Comparison of ENCODE assay signal across 14 cellular contexts in the genomic region with DNA sequence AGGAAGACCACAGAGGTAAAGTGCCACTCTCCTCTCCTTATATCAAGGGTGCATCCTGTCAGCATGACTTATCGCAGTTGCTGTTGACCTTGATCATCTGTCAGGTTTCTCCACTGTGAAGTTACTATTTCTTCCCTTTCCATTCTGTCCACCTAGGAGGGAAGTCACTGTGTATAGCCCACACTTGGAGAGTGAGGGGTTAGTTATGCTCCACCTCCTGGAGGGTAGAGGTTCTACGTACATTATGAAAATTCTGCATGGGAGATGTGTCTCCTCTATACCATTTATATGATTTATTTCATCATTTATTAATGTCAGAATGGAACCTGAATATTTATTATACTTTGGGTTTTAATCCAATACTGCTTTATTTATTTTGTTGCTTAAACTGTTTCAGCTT.
DNase-seq lines count a peak whose midpoint lies in the region; ATAC-seq and TF ChIP-seq lines count a peak whose summit lies in the region.
"Had no signal": no experiment of that assay in that cellular context is flagged by ENCODE, and none has a peak within 500 bp of the region (broad histone marks: within the 10 kb centered on the region; RNA-seq: fewer than 3 reads in every experiment).

No MANE protein-coding gene starts in this region.

- no peaks in the 10 kb centered on the region for H3K4me1 ChIP-seq in DND-41 (ENCODE audit: insufficient read depth, low read length)
- H3K4me1 ChIP-seq: HAP-1 had no signal

- H3K36me3 ChIP-seq in DND-41 (ENCODE audit: insufficient read depth, low read length): no peaks in the 10 kb centered on the region
- H3K36me3 ChIP-seq: BLaER1 treated with 17β-estradiol and CSF1 and Interleukin-3, amounts not matched to agents 10 nM and 100 nM; HAP-1 had no signal

- no peak overlapping the region for H3K9ac ChIP-seq in DND-41 (ENCODE audit: low read depth, low read length)
- H3K9ac ChIP-seq: BLaER1 treated with 17β-estradiol and CSF1 and Interleukin-3, amounts not matched to agents 10 nM and 100 nM had no signal

- H3K4me2 ChIP-seq in DND-41 (ENCODE audit: insufficient read depth, low read length): no peak overlapping the region
- H3K4me2 ChIP-seq: BLaER1 treated with 17β-estradiol and CSF1 and Interleukin-3, amounts not matched to agents 10 nM and 100 nM had no signal

- no peak overlapping the region for H2AFZ ChIP-seq in DND-41 (ENCODE audit: low read depth, low read length)

- no peaks in the 10 kb centered on the region for H3K9me3 ChIP-seq in DND-41 (ENCODE audit: insufficient read depth, low read length, severe bottlenecking)
- H3K9me3 ChIP-seq: BLaER1 treated with 17β-estradiol and CSF1 and Interleukin-3, amounts not matched to agents 10 nM and 100 nM; HAP-1 had no signal

- no peak for ATAC-seq in DND-41 (ENCODE audit: insufficient read depth, low read depth)

- H3K27me3 ChIP-seq in DND-41 (ENCODE audit: insufficient read depth, low read length, poor library complexity): peaks cover 34% of the 10 kb centered on the region
- H3K27me3 ChIP-seq: BLaER1 treated with 17β-estradiol and CSF1 and Interleukin-3, amounts not matched to agents 10 nM and 100 nM had no signal

- TF ChIP-seq POLR2A in NB4 (IDR thresholded peaks at IDR 0.05; ENCODE audit: extremely low read depth, insufficient read length): no peak

- DNase-seq in NCI-H524 (lab: John Stamatoyannopoulos, UW) (peak; percentile 17 to 23), NCI-H524 treated with DMSO at 0.1 percent for 48 hours (lab: John Stamatoyannopoulos, UW) (no peak), DND-41 (no peak), NB4 (ENCODE audit: low read depth) (peak; percentile 8), hippocampal formation (lab: John Stamatoyannopoulos, UW) (no peak), DMS 273 treated with DMSO at 0.1 percent for 48 hours (lab: John Stamatoyannopoulos, UW) (no peak)
- no peak for DNase-seq in stimulated activated CD4-positive, alpha-beta T cell treated with anti-CD3 and anti-CD28 coated beads, Interleukin-15, amount 100 ng/mL, for 24 hours
- DNase-seq: ACHN; CD4-positive, CD25-positive, alpha-beta regulatory T cell; EL; HFFc6 had no signal

- TF ChIP-seq CTCF in DND-41 (IDR thresholded peaks at IDR 0.05; ENCODE audit: borderline replicate concordance, extremely low read depth, low read length, poor library complexity, severe bottlenecking) (peak; percentile 12), NB4 (IDR thresholded peaks at IDR 0.05; ENCODE audit: low read depth, low read length) (no peak), VCaP (conservative IDR thresholded peaks at IDR 0.05) (peak; percentile 17; the same call in 1 of the 2 replicates)

- H4K20me1 ChIP-seq in DND-41 (ENCODE audit: insufficient read depth, low read length): no peaks in the 10 kb centered on the region
- H4K20me1 ChIP-seq: BLaER1 treated with 17β-estradiol and CSF1 and Interleukin-3, amounts not matched to agents 10 nM and 100 nM had no signal

- H3K79me2 ChIP-seq in DND-41 (ENCODE audit: insufficient read depth, low read length): no peaks in the 10 kb centered on the region

- H3K4me3 ChIP-seq in DND-41 (ENCODE audit: low read depth in 1 of 2, low read length in 2 of 2): no peak overlapping the region
- H3K4me3 ChIP-seq in NB4 (ENCODE audit: low read depth, low read length): no peak overlapping the region
- H3K4me3 ChIP-seq: BLaER1 treated with 17β-estradiol and CSF1 and Interleukin-3, amounts not matched to agents 10 nM and 100 nM; HAP-1 had no signal

- no peak overlapping the region for H3K27ac ChIP-seq in DND-41 (ENCODE audit: low read length)
- H3K27ac ChIP-seq in VCaP: no peak overlapping the region
- H3K27ac ChIP-seq: BLaER1 treated with 17β-estradiol and CSF1 and Interleukin-3, amounts not matched to agents 10 nM and 100 nM had no signal

Comparison
In these comparisons a context has a peak if more than half of its experiments do, and no peak if none do; other contexts are left out.
1. DNase-seq: peak in NCI-H524 (2 of 2) and NB4 (single experiment); none in NCI-H524 treated with DMSO at 0.1 percent for 48 hours (single experiment), DND-41 (single experiment), hippocampal formation (0 of 2), stimulated activated CD4-positive, alpha-beta T cell treated with anti-CD3 and anti-CD28 coated beads, Interleukin-15, amount 100 ng/mL, for 24 hours (single experiment) and DMS 273 treated with DMSO at 0.1 percent for 48 hours (single experiment).